Comparison of ENCODE assay signal across 1 cellular context in the genomic region with DNA sequence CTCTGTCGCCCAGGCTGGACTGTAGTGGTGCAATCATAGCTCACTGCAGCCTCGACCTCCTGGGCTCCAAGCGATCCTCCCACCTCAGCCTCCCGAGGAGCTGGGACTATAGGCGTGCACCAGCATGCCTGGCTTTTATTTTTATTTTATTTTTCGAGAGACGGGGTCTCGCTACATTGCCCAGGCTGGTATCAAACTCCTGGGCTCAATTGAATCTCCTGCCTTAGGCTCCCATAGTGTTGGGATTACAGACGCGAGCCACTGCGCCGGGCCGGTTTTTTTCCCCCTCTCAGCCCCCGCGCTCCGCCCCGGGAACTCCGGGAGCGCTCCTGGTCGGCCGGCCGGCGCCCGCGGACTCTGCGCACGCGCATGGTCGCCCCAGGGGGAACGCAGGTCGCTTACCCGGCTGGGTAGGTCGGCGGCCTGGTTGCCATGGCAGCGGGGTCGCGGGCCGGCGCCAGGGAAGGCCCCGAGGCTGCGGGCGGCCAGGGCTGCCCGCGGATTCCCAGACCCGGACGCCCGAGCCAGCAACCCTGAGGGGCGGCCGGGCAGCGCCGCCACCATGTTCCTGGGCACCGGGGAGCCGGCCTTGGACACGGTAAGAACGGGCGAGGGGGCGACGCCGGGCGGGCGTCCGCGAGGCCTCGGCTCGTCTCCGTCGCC.
TF ChIP-seq lines count a peak whose summit lies in the region.

Gene IQCE, plus strand, starts transcription at position 360 of the 663 bp plus-strand sequence. Its CDS starts 203 bp downstream, at position 563.

TF ChIP-seq in K562, 482 proteins besides CTCF, POLR2A, EP300 and RAD21 (continued from another document and continues in another):
- TF ChIP-seq, protein P1, sequence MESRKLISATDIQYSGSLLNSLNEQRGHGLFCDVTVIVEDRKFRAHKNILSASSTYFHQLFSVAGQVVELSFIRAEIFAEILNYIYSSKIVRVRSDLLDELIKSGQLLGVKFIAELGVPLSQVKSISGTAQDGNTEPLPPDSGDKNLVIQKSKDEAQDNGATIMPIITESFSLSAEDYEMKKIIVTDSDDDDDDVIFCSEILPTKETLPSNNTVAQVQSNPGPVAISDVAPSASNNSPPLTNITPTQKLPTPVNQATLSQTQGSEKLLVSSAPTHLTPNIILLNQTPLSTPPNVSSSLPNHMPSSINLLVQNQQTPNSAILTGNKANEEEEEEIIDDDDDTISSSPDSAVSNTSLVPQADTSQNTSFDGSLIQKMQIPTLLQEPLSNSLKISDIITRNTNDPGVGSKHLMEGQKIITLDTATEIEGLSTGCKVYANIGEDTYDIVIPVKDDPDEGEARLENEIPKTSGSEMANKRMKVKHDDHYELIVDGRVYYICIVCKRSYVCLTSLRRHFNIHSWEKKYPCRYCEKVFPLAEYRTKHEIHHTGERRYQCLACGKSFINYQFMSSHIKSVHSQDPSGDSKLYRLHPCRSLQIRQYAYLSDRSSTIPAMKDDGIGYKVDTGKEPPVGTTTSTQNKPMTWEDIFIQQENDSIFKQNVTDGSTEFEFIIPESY (CRISPR knock-in tag; IDR thresholded peaks at IDR 0.05), result no peak; the same call in 1 of the 2 replicates
- TF ChIP-seq ZNF143 (CRISPR knock-in tag; IDR thresholded peaks at IDR 0.05), result no peak
- TF ChIP-seq U2AF2 (optimal IDR thresholded peaks at IDR 0.05; ENCODE audit: low read depth, low read length), result no peak
- TF ChIP-seq PCBP2 (IDR thresholded peaks at IDR 0.05; ENCODE audit: low read depth, low read length, poor library complexity, severe bottlenecking), result no peak
- TF ChIP-seq, protein P2, sequence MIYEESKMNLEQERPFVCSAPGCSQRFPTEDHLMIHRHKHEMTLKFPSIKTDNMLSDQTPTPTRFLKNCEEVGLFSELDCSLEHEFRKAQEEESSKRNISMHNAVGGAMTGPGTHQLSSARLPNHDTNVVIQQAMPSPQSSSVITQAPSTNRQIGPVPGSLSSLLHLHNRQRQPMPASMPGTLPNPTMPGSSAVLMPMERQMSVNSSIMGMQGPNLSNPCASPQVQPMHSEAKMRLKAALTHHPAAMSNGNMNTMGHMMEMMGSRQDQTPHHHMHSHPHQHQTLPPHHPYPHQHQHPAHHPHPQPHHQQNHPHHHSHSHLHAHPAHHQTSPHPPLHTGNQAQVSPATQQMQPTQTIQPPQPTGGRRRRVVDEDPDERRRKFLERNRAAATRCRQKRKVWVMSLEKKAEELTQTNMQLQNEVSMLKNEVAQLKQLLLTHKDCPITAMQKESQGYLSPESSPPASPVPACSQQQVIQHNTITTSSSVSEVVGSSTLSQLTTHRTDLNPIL (CRISPR knock-in tag; IDR thresholded peaks at IDR 0.05), result no peak
- TF ChIP-seq ESRRA (IDR thresholded peaks at IDR 0.05; ENCODE audit: borderline replicate concordance, low read depth), result peak; percentile 57; the same call in 1 of the 2 replicates
- TF ChIP-seq TAF1 (IDR thresholded peaks at IDR 0.05; ENCODE audit: control insufficient read depth, extremely low read depth, insufficient read depth, low read length, severe bottlenecking), result peak; percentile 40
- peak in 1 of 2 experiments; percentile 24; a peak in 2 of 4 replicates for TF ChIP-seq RCOR1 (IDR thresholded peaks at IDR 0.05; ENCODE audit: borderline replicate concordance in 1 of 2, low read depth in 2 of 2, low read length in 2 of 2)
- no peak for TF ChIP-seq PKNOX1 (IDR thresholded peaks at IDR 0.05)
- no peak for TF ChIP-seq SRSF3 (IDR thresholded peaks at IDR 0.05; ENCODE audit: insufficient read depth, low read length)
- no peak for TF ChIP-seq SAFB (IDR thresholded peaks at IDR 0.05; ENCODE audit: borderline replicate concordance, low read depth, low read length)
- TF ChIP-seq E2F8 (IDR thresholded peaks at IDR 0.05; ENCODE audit: low read depth, partially characterized antibody), result peak; percentile 50
- TF ChIP-seq ZNF24 (IDR thresholded peaks at IDR 0.05), result 0 out of 2 replicates have a peak, but pooled peaks have one; percentile 41
- TF ChIP-seq ZNF224 (CRISPR knock-in tag; IDR thresholded peaks at IDR 0.05), result no peak
- TF ChIP-seq, protein P3, sequence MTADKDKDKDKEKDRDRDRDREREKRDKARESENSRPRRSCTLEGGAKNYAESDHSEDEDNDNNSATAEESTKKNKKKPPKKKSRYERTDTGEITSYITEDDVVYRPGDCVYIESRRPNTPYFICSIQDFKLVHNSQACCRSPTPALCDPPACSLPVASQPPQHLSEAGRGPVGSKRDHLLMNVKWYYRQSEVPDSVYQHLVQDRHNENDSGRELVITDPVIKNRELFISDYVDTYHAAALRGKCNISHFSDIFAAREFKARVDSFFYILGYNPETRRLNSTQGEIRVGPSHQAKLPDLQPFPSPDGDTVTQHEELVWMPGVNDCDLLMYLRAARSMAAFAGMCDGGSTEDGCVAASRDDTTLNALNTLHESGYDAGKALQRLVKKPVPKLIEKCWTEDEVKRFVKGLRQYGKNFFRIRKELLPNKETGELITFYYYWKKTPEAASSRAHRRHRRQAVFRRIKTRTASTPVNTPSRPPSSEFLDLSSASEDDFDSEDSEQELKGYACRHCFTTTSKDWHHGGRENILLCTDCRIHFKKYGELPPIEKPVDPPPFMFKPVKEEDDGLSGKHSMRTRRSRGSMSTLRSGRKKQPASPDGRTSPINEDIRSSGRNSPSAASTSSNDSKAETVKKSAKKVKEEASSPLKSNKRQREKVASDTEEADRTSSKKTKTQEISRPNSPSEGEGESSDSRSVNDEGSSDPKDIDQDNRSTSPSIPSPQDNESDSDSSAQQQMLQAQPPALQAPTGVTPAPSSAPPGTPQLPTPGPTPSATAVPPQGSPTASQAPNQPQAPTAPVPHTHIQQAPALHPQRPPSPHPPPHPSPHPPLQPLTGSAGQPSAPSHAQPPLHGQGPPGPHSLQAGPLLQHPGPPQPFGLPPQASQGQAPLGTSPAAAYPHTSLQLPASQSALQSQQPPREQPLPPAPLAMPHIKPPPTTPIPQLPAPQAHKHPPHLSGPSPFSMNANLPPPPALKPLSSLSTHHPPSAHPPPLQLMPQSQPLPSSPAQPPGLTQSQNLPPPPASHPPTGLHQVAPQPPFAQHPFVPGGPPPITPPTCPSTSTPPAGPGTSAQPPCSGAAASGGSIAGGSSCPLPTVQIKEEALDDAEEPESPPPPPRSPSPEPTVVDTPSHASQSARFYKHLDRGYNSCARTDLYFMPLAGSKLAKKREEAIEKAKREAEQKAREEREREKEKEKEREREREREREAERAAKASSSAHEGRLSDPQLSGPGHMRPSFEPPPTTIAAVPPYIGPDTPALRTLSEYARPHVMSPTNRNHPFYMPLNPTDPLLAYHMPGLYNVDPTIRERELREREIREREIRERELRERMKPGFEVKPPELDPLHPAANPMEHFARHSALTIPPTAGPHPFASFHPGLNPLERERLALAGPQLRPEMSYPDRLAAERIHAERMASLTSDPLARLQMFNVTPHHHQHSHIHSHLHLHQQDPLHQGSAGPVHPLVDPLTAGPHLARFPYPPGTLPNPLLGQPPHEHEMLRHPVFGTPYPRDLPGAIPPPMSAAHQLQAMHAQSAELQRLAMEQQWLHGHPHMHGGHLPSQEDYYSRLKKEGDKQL (CRISPR knock-in tag; IDR thresholded peaks at IDR 0.05; ENCODE audit: borderline replicate concordance), result no peak
- 0 out of 2 replicates have a peak, but pooled peaks have one; percentile 8 for TF ChIP-seq ZBTB7A (IDR thresholded peaks at IDR 0.05; ENCODE audit: borderline replicate concordance, control insufficient read depth, low read depth, low read length)
- TF ChIP-seq CSDE1 (IDR thresholded peaks at IDR 0.05), result peak in 1 of 2 experiments; percentile 69; a peak in 1 of 4 replicates
- TF ChIP-seq HDAC1 (IDR thresholded peaks at IDR 0.05), result 0 out of 4 replicates have a peak, but pooled peaks of 1 of the 2 experiments have one; percentile 5
- peak; percentile 83; the same call in 1 of the 2 replicates for TF ChIP-seq RBM14 (IDR thresholded peaks at IDR 0.05; ENCODE audit: borderline replicate concordance, insufficient read depth, low read depth, low read length)
- peak; percentile 47 for TF ChIP-seq PCBP1 (IDR thresholded peaks at IDR 0.05; ENCODE audit: low read depth, low read length, poor library complexity, severe bottlenecking)
- TF ChIP-seq ZNF740 (CRISPR knock-in tag; IDR thresholded peaks at IDR 0.05), result no peak
- TF ChIP-seq ZNF740 (tag; IDR thresholded peaks at IDR 0.05), result no peak
- 0 out of 2 replicates have a peak, but pooled peaks have one; percentile 45 for TF ChIP-seq STAT6 (CRISPR knock-in tag; IDR thresholded peaks at IDR 0.05)
- TF ChIP-seq ELF2 (CRISPR knock-in tag; IDR thresholded peaks at IDR 0.05), result no peak
- TF ChIP-seq ATF1 (CRISPR knock-in tag; IDR thresholded peaks at IDR 0.05), result no peak
- TF ChIP-seq ATF1 (tag; IDR thresholded peaks at IDR 0.05), result no peak
- TF ChIP-seq ZNF76 (CRISPR knock-in tag; IDR thresholded peaks at IDR 0.05; ENCODE audit: borderline replicate concordance), result no peak
- TF ChIP-seq ZNF175 (CRISPR knock-in tag; IDR thresholded peaks at IDR 0.05; ENCODE audit: low read depth), result peak; percentile 57; the same call in 1 of the 2 replicates
- TF ChIP-seq HINFP (tag; conservative IDR thresholded peaks at IDR 0.05; ENCODE audit: low read depth), result peak; percentile 26; the same call in 1 of the 2 replicates
- no peak for TF ChIP-seq CHD1 (IDR thresholded peaks at IDR 0.05; ENCODE audit: low read length)
- no peak for TF ChIP-seq ZNF217 (CRISPR knock-in tag; IDR thresholded peaks at IDR 0.05)
- TF ChIP-seq SP1 (CRISPR knock-in tag; IDR thresholded peaks at IDR 0.05), result 0 out of 2 replicates have a peak, but pooled peaks have one; percentile 31
- 0 out of 2 replicates have a peak, but pooled peaks have one; percentile 70 for TF ChIP-seq ZNF3 (CRISPR knock-in tag; IDR thresholded peaks at IDR 0.05)
- 0 out of 2 replicates have a peak, but pooled peaks have one; percentile 15 for TF ChIP-seq SMAD4 (CRISPR knock-in tag; conservative IDR thresholded peaks at IDR 0.05)
- 0 out of 4 replicates have a peak, but pooled peaks of 1 of the 2 experiments have one; percentile 42 for TF ChIP-seq SRF (CRISPR knock-in tag; IDR thresholded peaks at IDR 0.05)
- no peak for TF ChIP-seq MAFF (IDR thresholded peaks at IDR 0.05; ENCODE audit: low read length)
- TF ChIP-seq JUNB (CRISPR knock-in tag; conservative IDR thresholded peaks at IDR 0.05), result no peak
- TF ChIP-seq JUN (IDR thresholded peaks at IDR 0.05; ENCODE audit: borderline replicate concordance, low read depth, low read length), result no peak
- TF ChIP-seq JUN (CRISPR knock-in tag; IDR thresholded peaks at IDR 0.05; ENCODE audit: borderline replicate concordance), result no peak
- TF ChIP-seq XRCC5 (IDR thresholded peaks at IDR 0.05; ENCODE audit: low read depth, low read length), result no peak; the same call in 1 of the 2 replicates
